Comparison of ENCODE assay signal across 10 cellular contexts in the genomic region with DNA sequence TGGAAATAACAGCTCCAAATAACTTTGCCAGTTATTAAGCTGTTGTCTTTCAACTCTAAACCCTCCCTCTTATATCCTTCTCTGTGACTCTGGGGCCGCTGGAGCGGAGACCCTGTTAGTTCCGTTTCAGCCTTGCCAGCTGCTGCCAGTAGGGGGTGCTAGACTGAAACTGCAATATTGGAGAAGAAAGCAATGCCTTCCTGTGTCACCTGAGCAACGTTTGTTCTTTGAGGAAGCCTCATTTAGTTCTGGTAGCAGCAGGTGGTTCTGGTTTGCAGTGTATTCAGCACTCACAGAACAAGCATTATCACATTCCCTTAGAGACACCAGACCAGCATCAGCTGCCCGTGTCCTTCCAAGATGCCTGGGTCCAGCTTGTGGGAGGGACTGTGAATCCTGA. TPM values are rescaled to one million over a fixed set of nuclear protein-coding genes. Genes with fewer than 3 reads are reported as not detected.
A peak's percentile ranks its signal among the peaks of the same experiment; 100 is the strongest.
DNase-seq lines count a peak whose midpoint lies in the region; ATAC-seq and TF ChIP-seq lines count a peak whose summit lies in the region.
"Had no signal": no experiment of that assay in that cellular context is flagged by ENCODE, and none has a peak within 500 bp of the region (broad histone marks: within the 10 kb centered on the region; RNA-seq: fewer than 3 reads in every experiment).

No MANE protein-coding gene starts in this region.

- no peak for ATAC-seq in HG03469 (IDR thresholded peaks at IDR 0.05; ENCODE audit: unreplicated experiment)
- ATAC-seq in HG03280 (IDR thresholded peaks at IDR 0.05; ENCODE audit: unreplicated experiment) = no peak

- TF ChIP-seq CTCF in brain microvascular endothelial cell (IDR thresholded peaks at IDR 0.05; ENCODE audit: low read depth, low read length, missing control alignments) (peak; percentile 76), osteocyte (IDR thresholded peaks at IDR 0.05) (peak; percentile 52)

- no peak for TF ChIP-seq EP300 in Ishikawa (IDR thresholded peaks at IDR 0.05; ENCODE audit: borderline replicate concordance)

- no peak overlapping the region for H3K4me3 Mint-ChIP-seq in activated CD4-positive, alpha-beta T cell treated with anti-CD3 and anti-CD28 coated beads, Interleukin-2, amount 10 ng/mL, durations not matched to agents 7 days and 5 days
- no peak overlapping the region for H3K4me3 Mint-ChIP-seq in osteocyte (ENCODE audit: unreplicated experiment)
- H3K4me3 Mint-ChIP-seq: CD4-positive, CD25-positive, alpha-beta regulatory T cell had no signal

- H3K27me3 ChIP-seq in brain microvascular endothelial cell (replicated peaks) = no peaks in the 10 kb centered on the region
- H3K27me3 ChIP-seq: adrenal gland had no signal

- H3K4me3 ChIP-seq in brain microvascular endothelial cell (ENCODE audit: low read depth, low read length) = no peak overlapping the region
- H3K4me3 ChIP-seq: adrenal gland had no signal

- H3K4me1 Mint-ChIP-seq in activated CD4-positive, alpha-beta T cell treated with anti-CD3 and anti-CD28 coated beads, Interleukin-2, amount 10 ng/mL, durations not matched to agents 7 days and 5 days = no peaks in the 10 kb centered on the region
- H3K4me1 Mint-ChIP-seq in osteocyte (ENCODE audit: unreplicated experiment) = peaks cover 3% of the 10 kb centered on the region
- H3K4me1 Mint-ChIP-seq: CD4-positive, CD25-positive, alpha-beta regulatory T cell had no signal

- no peaks in the 10 kb centered on the region for H3K9me3 Mint-ChIP-seq in activated CD4-positive, alpha-beta T cell treated with anti-CD3 and anti-CD28 coated beads, Interleukin-2, amount 10 ng/mL, durations not matched to agents 7 days and 5 days
- H3K9me3 Mint-ChIP-seq in osteocyte (ENCODE audit: unreplicated experiment) = no peaks in the 10 kb centered on the region

- peak; percentile 9 for DNase-seq in activated CD4-positive, alpha-beta T cell treated with anti-CD3 and anti-CD28 coated beads, Interleukin-2, amount 10 ng/mL, durations not matched to agents 7 days and 5 days
- DNase-seq in activated CD4-positive, alpha-beta T cell treated with anti-CD3 and anti-CD28 coated beads, Interleukin-2, amount 50 U/mL, for 4 hours = no peak
- DNase-seq in brain microvascular endothelial cell = no peak
- no peak for DNase-seq in osteocyte (ENCODE audit: extremely low spot score, unreplicated experiment)
- DNase-seq in A172 (ENCODE audit: low spot score) = no peak

- no peaks in the 10 kb centered on the region for H3K36me3 Mint-ChIP-seq in activated CD4-positive, alpha-beta T cell treated with anti-CD3 and anti-CD28 coated beads, Interleukin-2, amount 10 ng/mL, durations not matched to agents 7 days and 5 days (ENCODE audit: low read depth)
- no peaks in the 10 kb centered on the region for H3K36me3 Mint-ChIP-seq in osteocyte (ENCODE audit: unreplicated experiment)
- H3K36me3 Mint-ChIP-seq: CD4-positive, CD25-positive, alpha-beta regulatory T cell had no signal

- TF ChIP-seq RAD21 in Ishikawa (IDR thresholded peaks at IDR 0.05; ENCODE audit: low read depth) = peak; percentile 44

- no peaks in the 10 kb centered on the region for H3K36me3 ChIP-seq in brain microvascular endothelial cell (replicated peaks)
- H3K36me3 ChIP-seq: adrenal gland had no signal

- in situ Hi-C loops in brain microvascular endothelial cell (cut with HindIII; ENCODE audit: low pct_ligation_motif_present, low sequenced_read_pairs) = no loop called here

- H3K27me3 Mint-ChIP-seq in activated CD4-positive, alpha-beta T cell treated with anti-CD3 and anti-CD28 coated beads, Interleukin-2, amount 10 ng/mL, durations not matched to agents 7 days and 5 days = peaks cover 4% of the 10 kb centered on the region
- H3K27me3 Mint-ChIP-seq in osteocyte (ENCODE audit: unreplicated experiment) = no peaks in the 10 kb centered on the region

- POLR2A ChIA-PET in activated CD4-positive, alpha-beta T cell treated with anti-CD3 and anti-CD28 coated beads, Interleukin-2, amount 10 ng/mL, durations not matched to agents 7 days and 5 days (lab: Charles Lee) = interaction anchor here (0.6 kb wide), 1 partner anchor 36 kb away, joined by 3 read pairs; no protein-coding TSS in a partner anchor

- CTCF ChIA-PET in activated CD4-positive, alpha-beta T cell treated with anti-CD3 and anti-CD28 coated beads, Interleukin-2, amount 10 ng/mL, durations not matched to agents 7 days and 5 days (lab: Charles Lee) = no interaction called here

- no peak overlapping the region for H3K27ac ChIP-seq in brain microvascular endothelial cell
- H3K27ac ChIP-seq: adrenal gland had no signal

- no peak overlapping the region for H3K27ac Mint-ChIP-seq in activated CD4-positive, alpha-beta T cell treated with anti-CD3 and anti-CD28 coated beads, Interleukin-2, amount 10 ng/mL, durations not matched to agents 7 days and 5 days
- no peak overlapping the region for H3K27ac Mint-ChIP-seq in osteocyte (ENCODE audit: unreplicated experiment)
- H3K27ac Mint-ChIP-seq: CD4-positive, CD25-positive, alpha-beta regulatory T cell had no signal

TF ChIP-seq in Ishikawa, 13 proteins besides CTCF, POLR2A, EP300 and RAD21:
- TF ChIP-seq, protein P1, sequence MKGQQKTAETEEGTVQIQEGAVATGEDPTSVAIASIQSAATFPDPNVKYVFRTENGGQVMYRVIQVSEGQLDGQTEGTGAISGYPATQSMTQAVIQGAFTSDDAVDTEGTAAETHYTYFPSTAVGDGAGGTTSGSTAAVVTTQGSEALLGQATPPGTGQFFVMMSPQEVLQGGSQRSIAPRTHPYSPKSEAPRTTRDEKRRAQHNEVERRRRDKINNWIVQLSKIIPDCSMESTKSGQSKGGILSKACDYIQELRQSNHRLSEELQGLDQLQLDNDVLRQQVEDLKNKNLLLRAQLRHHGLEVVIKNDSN (IDR thresholded peaks at IDR 0.05) = no peak
- TF ChIP-seq FOXM1 (IDR thresholded peaks at IDR 0.05; ENCODE audit: borderline replicate concordance, low read depth) = no peak

RNA-seq across cellular contexts. Expression of a gene that starts 22.9 kb away (rescaled TPM):
- total RNA-seq in activated CD4-positive, alpha-beta T cell treated with anti-CD3 and anti-CD28 coated beads, Interleukin-2, amount 10 ng/mL, durations not matched to agents 7 days and 5 days = under 1 TPM in 1 of 2 experiments, not detected in 1; 0.15 TPM
- 246 and 254 TPM in 2 replicates for total RNA-seq in osteocyte
- total RNA-seq in A172 (2014; rRNA removed; shearing (Covaris generic)) = 6.2 and 9.4 TPM in 2 replicates

Comparison
In these comparisons a context has a peak if more than half of its experiments do, and no peak if none do; other contexts are left out.
1. RNA of a gene that starts 22.9 kb away (total RNA-seq): 246 to 254 TPM in osteocyte; 6.2 to 9.4 TPM in A172 and 0.15 TPM in activated CD4-positive, alpha-beta T cell treated with anti-CD3 and anti-CD28 coated beads, Interleukin-2, amount 10 ng/mL, durations not matched to agents 7 days and 5 days; every median in the first group is over 10 times any median in the second.